In genomic region chr18:6441201-6441600, GRCh38 we compare ENCODE assay signal across 24 cellular contexts. TPM values are rescaled to one million over a fixed set of nuclear protein-coding genes. Genes with fewer than 3 reads are reported as not detected.
"Had no signal": no experiment of that assay in that cellular context is flagged by ENCODE, and none has a peak within 500 bp of the region (broad histone marks: within the 10 kb centered on the region; RNA-seq: fewer than 3 reads in every experiment).

No MANE protein-coding gene starts in this region.

- DNase-seq: effector memory CD8-positive, alpha-beta T cell; kidney; left colon; left ventricle myocardium superior; mesenchymal stem cell; midbrain; occipital lobe; pancreas; retina; spleen; stimulated activated CD4-positive, alpha-beta T cell treated with anti-CD3 and anti-CD28 coated beads, Interleukin-15, amount 100 ng/mL, for 24 hours; stimulated activated CD4-positive, alpha-beta T cell treated with anti-CD3 and anti-CD28 coated beads, Interleukin-1b, Interleukin-23, amount 100 ng/mL, for 48 hours; stimulated activated CD4-positive, alpha-beta T cell treated with anti-CD3 and anti-CD28 coated beads, Interleukin-4, amount 100 ng/mL, for 4 hours; stimulated activated naive B cell treated with anti-CD40 and anti-IgM and Interleukin-4, amounts not matched to agents 10 μg/mL and 1 μg/mL and 100 μg/mL, for 72 hours; stimulated activated naive CD8-positive, alpha-beta T cell treated with anti-CD3 and anti-CD28 coated beads, Interleukin-15, amount 100 ng/mL, for 72 hours; testis had no signal

- H3K4me1 ChIP-seq: esophagus muscularis mucosa, pancreas, prostate gland, spleen, testis, tibial nerve had no signal

- ATAC-seq: effector memory CD8-positive, alpha-beta T cell; left colon; left ventricle myocardium superior; natural killer cell treated with Interleukin-12 subunit alpha and Interleukin-12 subunit beta and Interleukin-15 and Interleukin-18, amount 100 ng/mL, for 72 hours; pancreas; sciatic nerve; stimulated activated naive B cell treated with anti-CD40 and anti-IgM and Interleukin-4, amounts not matched to agents 10 μg/mL and 1 μg/mL and 100 μg/mL, for 72 hours; stimulated activated naive CD8-positive, alpha-beta T cell treated with anti-CD3 and anti-CD28 coated beads, Interleukin-15, amount 100 ng/mL, for 72 hours had no signal

- H3K36me3 ChIP-seq: esophagus muscularis mucosa, pancreas, prostate gland, spleen, tibial nerve had no signal

- H3K9me3 ChIP-seq: esophagus muscularis mucosa, pancreas, prostate gland, spleen, testis, tibial nerve had no signal

- H3K27me3 ChIP-seq: pancreas, spleen, testis, tibial nerve had no signal

- H3K27ac ChIP-seq: epithelial cell of prostate, esophagus muscularis mucosa, pancreas, prostate gland, spleen, testis, tibial nerve had no signal

- H3K4me3 ChIP-seq: esophagus muscularis mucosa, lung, pancreas, prostate gland, spleen, testis, tibial nerve had no signal

RNA-seq across cellular contexts. Expression of gene L3MBTL4, which starts 26.5 kb away (rescaled TPM):
- total RNA-seq: fibroblast of villous mesenchyme had no signal
